In genomic region chr1:23825762-23826522, GRCh38 we compare ENCODE assay signal across 8 cellular contexts. TPM values are rescaled to one million over a fixed set of nuclear protein-coding genes. Genes with fewer than 3 reads are reported as not detected.
DNase-seq lines count a peak whose midpoint lies in the region; ATAC-seq and TF ChIP-seq lines count a peak whose summit lies in the region.

No MANE protein-coding gene starts in this region.

- TF ChIP-seq CTCF in choroid plexus epithelial cell (conservative IDR thresholded peaks at IDR 0.05; ENCODE audit: low read depth, low read length) (no peak), adrenal gland (IDR thresholded peaks at IDR 0.05) (no peak)

- no peaks in the 10 kb centered on the region for H3K27me3 ChIP-seq in adrenal gland

- H3K36me3 ChIP-seq in KOPT-K1 (ENCODE audit: insufficient read depth, low read length) (no peaks in the 10 kb centered on the region), adrenal gland (replicated peaks in 1 of 2) (no peaks in the 10 kb centered on the region)

- H3K4me3 ChIP-seq in choroid plexus epithelial cell (ENCODE audit: low read depth, low read length) (peak overlapping the region; percentile 100), adrenal gland (peak overlapping the region in 2 of 4 donors; percentile 89 to 92)

- peak overlapping the region; percentile 90 for H3K4me3 Mint-ChIP-seq in natural killer cell treated with Interleukin-12 subunit alpha and Interleukin-12 subunit beta and Interleukin-15 and Interleukin-18, amount 100 ng/mL, for 72 hours

- no peaks in the 10 kb centered on the region for H3K9me3 Mint-ChIP-seq in natural killer cell treated with Interleukin-12 subunit alpha and Interleukin-12 subunit beta and Interleukin-15 and Interleukin-18, amount 100 ng/mL, for 72 hours

- H3K9me3 ChIP-seq in KOPT-K1 (ENCODE audit: insufficient read depth, low read length, poor library complexity, severe bottlenecking): no peaks in the 10 kb centered on the region
- no peaks in the 10 kb centered on the region for H3K9me3 ChIP-seq in adrenal gland (replicated peaks in 1 of 3)

- peak overlapping the region; percentile 92 to 96 for H3K27ac Mint-ChIP-seq in natural killer cell treated with Interleukin-12 subunit alpha and Interleukin-12 subunit beta and Interleukin-15 and Interleukin-18, amount 100 ng/mL, for 72 hours

- no peaks in the 10 kb centered on the region for H3K36me3 Mint-ChIP-seq in natural killer cell treated with Interleukin-12 subunit alpha and Interleukin-12 subunit beta and Interleukin-15 and Interleukin-18, amount 100 ng/mL, for 72 hours

- peak; percentile 73 to 83 for ATAC-seq in activated CD4-positive, CD25-positive, alpha-beta regulatory T cell treated with anti-CD3 and anti-CD28 coated beads, Interleukin-2, amount 50 U/mL, for 24 hours
- peak in 1 of 2 donors; percentile 59 for ATAC-seq in natural killer cell treated with Interleukin-12 subunit alpha and Interleukin-12 subunit beta and Interleukin-15 and Interleukin-18, amount 100 ng/mL, for 72 hours
- ATAC-seq in HG03108 (IDR thresholded peaks at IDR 0.05; ENCODE audit: unreplicated experiment): no peak

- TF ChIP-seq POLR2A in adrenal gland (IDR thresholded peaks at IDR 0.05): no peak

- intact Hi-C loops in adrenal gland (cut with DNase I): no loop called here

- H3K27me3 Mint-ChIP-seq in natural killer cell treated with Interleukin-12 subunit alpha and Interleukin-12 subunit beta and Interleukin-15 and Interleukin-18, amount 100 ng/mL, for 72 hours: no peaks in the 10 kb centered on the region

- H3K27ac ChIP-seq in KOPT-K1 (ENCODE audit: low read depth, low read length, poor library complexity, severe bottlenecking) (peak overlapping the region; percentile 80), adrenal gland (peak overlapping the region in 2 of 5 donors; percentile 86 to 91)

- no peak for DNase-seq in activated CD4-positive, CD25-positive, alpha-beta regulatory T cell treated with anti-CD3 and anti-CD28 coated beads, Interleukin-2, amount 50 U/mL, for 72 hours
- DNase-seq in choroid plexus epithelial cell (ENCODE audit: low read depth) (no peak), adrenal gland (no peak), DMS114 treated with DMSO at 0.1 percent for 48 hours (lab: John Stamatoyannopoulos, UW; ENCODE audit: unreplicated experiment) (no peak)
- no peak for DNase-seq in natural killer cell treated with Interleukin-12 subunit alpha and Interleukin-12 subunit beta and Interleukin-15 and Interleukin-18, amount 100 ng/mL, for 72 hours (ENCODE audit: low spot score)

- peaks cover 0 to 10% of the 10 kb centered on the region in 2 donors for H3K4me1 ChIP-seq in adrenal gland (replicated peaks in 1 of 2)

- WGBS in adrenal gland, 4 donors: 61 to 65% (median 62%) methylated on average over 24 of the region's 24 CpGs

- peaks cover 17 to 20% of the 10 kb centered on the region in 2 donors for H3K4me1 Mint-ChIP-seq in natural killer cell treated with Interleukin-12 subunit alpha and Interleukin-12 subunit beta and Interleukin-15 and Interleukin-18, amount 100 ng/mL, for 72 hours (ENCODE audit: low read depth in 2 of 2)

RNA-seq across cellular contexts. Expression of gene HMGCL, which starts 0.7 kb away (rescaled TPM):
- total RNA-seq in natural killer cell treated with Interleukin-12 subunit alpha and Interleukin-12 subunit beta and Interleukin-15 and Interleukin-18, amount 100 ng/mL, for 72 hours: 10 to 100 TPM; 26.1 to 29.1 TPM
- total RNA-seq in adrenal gland: 100 to 1,000 TPM in 2 of 8 donors, 10 to 100 TPM in 6; 53.9 to 120 (median 90.7) TPM
- 10 to 100 TPM; 38.8 to 83.2 (median 43.3) TPM for polyA plus RNA-seq in adrenal gland

RNA-seq across cellular contexts. Expression of gene GALE, which starts 25.4 kb away (rescaled TPM):
- total RNA-seq in natural killer cell treated with Interleukin-12 subunit alpha and Interleukin-12 subunit beta and Interleukin-15 and Interleukin-18, amount 100 ng/mL, for 72 hours: 10 to 100 TPM; 54.3 to 68.1 TPM
- 10 to 100 TPM; 17.8 to 46.0 (median 28.4) TPM for total RNA-seq in adrenal gland
- polyA plus RNA-seq in adrenal gland: 10 to 100 TPM; 12.0 to 80.8 (median 59.4) TPM

RNA-seq across cellular contexts. Expression of gene LYPLA2, which starts 35.0 kb away (rescaled TPM):
- 100 to 1,000 TPM; 117 to 120 TPM for total RNA-seq in natural killer cell treated with Interleukin-12 subunit alpha and Interleukin-12 subunit beta and Interleukin-15 and Interleukin-18, amount 100 ng/mL, for 72 hours
- 10 to 100 TPM; 44.0 to 74.4 (median 51.6) TPM for total RNA-seq in adrenal gland
- 10 to 100 TPM; 26.0 to 55.1 (median 48.5) TPM for polyA plus RNA-seq in adrenal gland

RNA-seq across cellular contexts. Expression of gene FUCA1, which starts 42.1 kb away (rescaled TPM):
- 10 to 100 TPM; 10.3 to 15.1 TPM for total RNA-seq in natural killer cell treated with Interleukin-12 subunit alpha and Interleukin-12 subunit beta and Interleukin-15 and Interleukin-18, amount 100 ng/mL, for 72 hours
- total RNA-seq in adrenal gland: 100 to 1,000 TPM in 1 of 8 donors, 10 to 100 TPM in 7; 55.0 to 109 (median 77.1) TPM
- polyA plus RNA-seq in adrenal gland: 10 to 100 TPM; 17.9 to 59.0 (median 34.1) TPM

RNA-seq across cellular contexts. Expression of gene PITHD1, which starts 47.7 kb away (rescaled TPM):
- total RNA-seq in natural killer cell treated with Interleukin-12 subunit alpha and Interleukin-12 subunit beta and Interleukin-15 and Interleukin-18, amount 100 ng/mL, for 72 hours: 10 to 100 TPM; 68.6 to 77.7 TPM
- 10 to 100 TPM; 54.9 to 98.0 (median 63.0) TPM for total RNA-seq in adrenal gland
- polyA plus RNA-seq in adrenal gland: 100 to 1,000 TPM in 1 of 3 donors, 10 to 100 TPM in 2; 41.9 to 104 (median 52.4) TPM
